8 cellular contexts compared by ENCODE assay signal in genomic region chr1:180228648-180229482, GRCh38. TPM values are rescaled to one million over a fixed set of nuclear protein-coding genes. Genes with fewer than 3 reads are reported as not detected.
DNase-seq lines count a peak whose midpoint lies in the region; TF ChIP-seq lines count a peak whose summit lies in the region.

No MANE protein-coding gene starts in this region.

- TF ChIP-seq CTCF in HL-60 (IDR thresholded peaks at IDR 0.05; ENCODE audit: insufficient read depth, low read length) = no peak
- TF ChIP-seq CTCF in kidney epithelial cell (IDR thresholded peaks at IDR 0.05; ENCODE audit: insufficient read depth, low read length, poor library complexity, severe bottlenecking) = no peak
- TF ChIP-seq CTCF in suprapubic skin (IDR thresholded peaks at IDR 0.05) = no peak

- peaks cover 3% of the 10 kb centered on the region for H3K9me3 ChIP-seq in adipocyte (ENCODE audit: control insufficient read depth, low read length)
- H3K9me3 ChIP-seq in suprapubic skin = no peaks in the 10 kb centered on the region

- DNase-seq in NCI-H1092 treated with DMSO at 0.1 percent for 48 hours (lab: John Stamatoyannopoulos, UW) (peak; percentile 43), NCI-H1092 (lab: John Stamatoyannopoulos, UW) (no peak), HL-60 (ENCODE audit: low read depth in 1 of 2, low spot score in 1 of 2) (peak in 1 of 2 experiments; percentile 29), adipocyte (ENCODE audit: low read depth) (no peak), kidney epithelial cell (ENCODE audit: low read depth) (no peak), suprapubic skin (ENCODE audit: low spot score in 2 of 2) (no peak), NCI-H446 treated with DMSO at 0.1 percent for 48 hours (lab: John Stamatoyannopoulos, UW) (no peak)
- DNase-seq in stimulated activated CD4-positive, alpha-beta T cell treated with anti-CD3 and anti-CD28 coated beads, Interleukin-12 subunit alpha, Interleukin-12 subunit beta, amount 100 ng/mL, for 4 hours = no peak

- H3K27ac ChIP-seq in HL-60 (replicated peaks) (no peak overlapping the region), suprapubic skin (no peak overlapping the region)

- H3K36me3 ChIP-seq in adipocyte (ENCODE audit: control insufficient read depth, insufficient read depth, low read length, severe bottlenecking) (no peaks in the 10 kb centered on the region), kidney epithelial cell (ENCODE audit: control insufficient read depth, insufficient read depth, low read length) (no peaks in the 10 kb centered on the region), suprapubic skin (no peaks in the 10 kb centered on the region)

- 6% methylated on average over 15 of the region's 57 CpGs for WGBS in suprapubic skin

- no peak overlapping the region for H3K9ac ChIP-seq in adipocyte (ENCODE audit: low read length)

- no peak for TF ChIP-seq POLR2A in suprapubic skin (IDR thresholded peaks at IDR 0.05)

- no peak for TF ChIP-seq EP300 in suprapubic skin (IDR thresholded peaks at IDR 0.05)

- H3K4me1 ChIP-seq in adipocyte (ENCODE audit: control insufficient read depth, insufficient read depth, low read length) (peaks cover 12% of the 10 kb centered on the region), suprapubic skin (peaks cover 45% of the 10 kb centered on the region)

- H3K4me3 ChIP-seq in HL-60 (replicated peaks; ENCODE audit: insufficient read depth, low read length) = peak overlapping the region; percentile 62
- peak overlapping the region; percentile 78 for H3K4me3 ChIP-seq in adipocyte (ENCODE audit: low read length)
- peak overlapping the region; percentile 35 for H3K4me3 ChIP-seq in kidney epithelial cell (ENCODE audit: low read depth, low read length)
- H3K4me3 ChIP-seq in suprapubic skin = peak overlapping the region; percentile 66

- H3K27me3 ChIP-seq in HL-60 (ENCODE audit: insufficient read depth, poor library complexity, severe bottlenecking) (peaks cover 41% of the 10 kb centered on the region), adipocyte (replicated peaks; ENCODE audit: control insufficient read depth, insufficient read depth, low read length) (peaks cover 70% of the 10 kb centered on the region), kidney epithelial cell (ENCODE audit: control insufficient read depth, insufficient read depth, low read length) (peaks cover 78% of the 10 kb centered on the region), suprapubic skin (peaks cover 100% of the 10 kb centered on the region)

RNA-seq across cellular contexts. Expression of gene LHX4, which starts 1.2 kb away (rescaled TPM):
- under 0.01 TPM in 1 of 2 replicates, not detected in the other for total RNA-seq in kidney epithelial cell
- total RNA-seq in suprapubic skin = 1 to 10 TPM in 1 of 4 donors, under 1 TPM in 3; 0.08 to 1.2 (median 0.31) TPM
